In genomic region chr3:70980646-70981031, GRCh38 we compare ENCODE assay signal across 10 cellular contexts.
DNase-seq lines count a peak whose midpoint lies in the region; ATAC-seq and TF ChIP-seq lines count a peak whose summit lies in the region.
"Had no signal": no experiment of that assay in that cellular context is flagged by ENCODE, and none has a peak within 500 bp of the region (broad histone marks: within the 10 kb centered on the region; RNA-seq: fewer than 3 reads in every experiment).

No MANE protein-coding gene starts in this region.

- H3K27ac Mint-ChIP-seq in activated naive CD8-positive, alpha-beta T cell treated with anti-CD3 and anti-CD28 coated beads, Interleukin-2, amount 50 U/mL, for 24 hours = peak overlapping the region; percentile 82
- peak overlapping the region in 4 of 6 donors; percentile 44 to 92 (median 77) for H3K27ac Mint-ChIP-seq in naive B cell
- H3K27ac Mint-ChIP-seq in type B pancreatic cell = peak overlapping the region; percentile 100

- peaks cover 63% of the 10 kb centered on the region for H3K4me1 Mint-ChIP-seq in activated naive CD8-positive, alpha-beta T cell treated with anti-CD3 and anti-CD28 coated beads, Interleukin-2, amount 50 U/mL, for 24 hours
- H3K4me1 Mint-ChIP-seq in naive B cell (peaks cover 0 to 8% (median 5%) of the 10 kb centered on the region in 3 donors), type B pancreatic cell (ENCODE audit: unreplicated experiment) (peaks cover 60% of the 10 kb centered on the region)

- H3K27me3 ChIP-seq in cardiac muscle cell = no peaks in the 10 kb centered on the region

- H3K4me1 ChIP-seq in cardiac muscle cell (ENCODE audit: low read depth) = peaks cover 10% of the 10 kb centered on the region

- TF ChIP-seq CTCF in cardiac muscle cell (IDR thresholded peaks at IDR 0.05; ENCODE audit: low read depth, low read length) (no peak), type B pancreatic cell (conservative IDR thresholded peaks at IDR 0.05) (no peak)

- H3K27me3 Mint-ChIP-seq in activated naive CD8-positive, alpha-beta T cell treated with anti-CD3 and anti-CD28 coated beads, Interleukin-2, amount 50 U/mL, for 24 hours = no peaks in the 10 kb centered on the region
- H3K27me3 Mint-ChIP-seq in naive B cell (no peaks in the 10 kb centered on the region), type B pancreatic cell (no peaks in the 10 kb centered on the region)

- intact Hi-C loops in left cardiac atrium (cut with DNase I) = no loop called here

- ATAC-seq in left cardiac atrium (no peak), naive B cell (ENCODE audit: low read depth in 2 of 2) (no peak)
- ATAC-seq in activated naive CD8-positive, alpha-beta T cell treated with anti-CD3 and anti-CD28 coated beads, Interleukin-2, amount 50 U/mL, for 24 hours = peak; percentile 83

- peaks cover 78% of the 10 kb centered on the region for H3K36me3 Mint-ChIP-seq in activated naive CD8-positive, alpha-beta T cell treated with anti-CD3 and anti-CD28 coated beads, Interleukin-2, amount 50 U/mL, for 24 hours (ENCODE audit: low read depth)
- H3K36me3 Mint-ChIP-seq in naive B cell (peaks cover 13 to 20% of the 10 kb centered on the region in 2 donors), type B pancreatic cell (peaks cover 52% of the 10 kb centered on the region)

- H3K27ac ChIP-seq in cardiac muscle cell = peak overlapping the region; percentile 51
- H3K27ac ChIP-seq: HL-60 had no signal

- H3K9me3 ChIP-seq in cardiac muscle cell (ENCODE audit: low read depth) = no peaks in the 10 kb centered on the region

- H3K36me3 ChIP-seq in cardiac muscle cell = peaks cover 47% of the 10 kb centered on the region

- H3K4me3 Mint-ChIP-seq in activated naive CD8-positive, alpha-beta T cell treated with anti-CD3 and anti-CD28 coated beads, Interleukin-2, amount 50 U/mL, for 24 hours = peak overlapping the region; percentile 6
- H3K4me3 Mint-ChIP-seq in naive B cell (no peak overlapping the region), type B pancreatic cell (no peak overlapping the region)
- H3K4me3 Mint-ChIP-seq: endodermal cell had no signal

- H3K9me3 Mint-ChIP-seq in activated naive CD8-positive, alpha-beta T cell treated with anti-CD3 and anti-CD28 coated beads, Interleukin-2, amount 50 U/mL, for 24 hours = no peaks in the 10 kb centered on the region
- H3K9me3 Mint-ChIP-seq in naive B cell (no peaks in the 10 kb centered on the region), type B pancreatic cell (no peaks in the 10 kb centered on the region)
- H3K9me3 Mint-ChIP-seq: endodermal cell had no signal

- DNase-seq in cardiac muscle cell (ENCODE audit: low read depth in 1 of 2, low spot score in 1 of 2) = no peak
- DNase-seq in left cardiac atrium = no peak
- DNase-seq in activated naive CD8-positive, alpha-beta T cell treated with anti-CD3 and anti-CD28 coated beads, Interleukin-2, amount 50 U/mL, for 24 hours = no peak
- DNase-seq in naive B cell = no peak
- no peak for DNase-seq in type B pancreatic cell (ENCODE audit: extremely low spot score, unreplicated experiment)
- DNase-seq in SK-N-DZ (ENCODE audit: low spot score) = no peak
- DNase-seq in stimulated activated naive CD4-positive, alpha-beta T cell treated with Interleukin-2 at 50 U/mL for 16 hours (lab: John Stamatoyannopoulos, UW) = no peak
- no peak for DNase-seq in NCI-H1105 (lab: John Stamatoyannopoulos, UW)
- DNase-seq: endodermal cell had no signal

- no peak overlapping the region for H3K4me3 ChIP-seq in cardiac muscle cell
